Comparison of ENCODE assay signal across 1 cellular context in genomic region chr2:2114745-2115245, GRCh38.
TF ChIP-seq lines count a peak whose summit lies in the region.

No MANE protein-coding gene starts in this region.

TF ChIP-seq in HepG2, 621 proteins besides CTCF, POLR2A, EP300 and RAD21 (continued from another document):
- TF ChIP-seq ZNF574 (CRISPR knock-in tag; IDR thresholded peaks at IDR 0.05): no peak
- TF ChIP-seq ZNF773 (CRISPR knock-in tag; IDR thresholded peaks at IDR 0.05; ENCODE audit: borderline replicate concordance): no peak
- no peak for TF ChIP-seq ATF7 (IDR thresholded peaks at IDR 0.05)
- TF ChIP-seq ATF7 (CRISPR knock-in tag; IDR thresholded peaks at IDR 0.05): no peak
- TF ChIP-seq JARID2 (CRISPR knock-in tag; IDR thresholded peaks at IDR 0.05; ENCODE audit: insufficient replicate concordance): no peak
- no peak for TF ChIP-seq PRMT3 (CRISPR knock-in tag; IDR thresholded peaks at IDR 0.05; ENCODE audit: borderline replicate concordance, low read depth)
- no peak for TF ChIP-seq HOXA9 (CRISPR knock-in tag; IDR thresholded peaks at IDR 0.05; ENCODE audit: borderline replicate concordance)
- no peak for TF ChIP-seq NR2F1 (CRISPR knock-in tag; IDR thresholded peaks at IDR 0.05)
- TF ChIP-seq SIX1 (CRISPR knock-in tag; IDR thresholded peaks at IDR 0.05; ENCODE audit: borderline replicate concordance): no peak
- TF ChIP-seq ZSCAN22 (CRISPR knock-in tag; IDR thresholded peaks at IDR 0.05): no peak
- no peak for TF ChIP-seq HNF1A (IDR thresholded peaks at IDR 0.05; ENCODE audit: low read depth)
- no peak for TF ChIP-seq HNF1A (CRISPR knock-in tag; IDR thresholded peaks at IDR 0.05; ENCODE audit: borderline replicate concordance)
- TF ChIP-seq DR1 (CRISPR knock-in tag; IDR thresholded peaks at IDR 0.05): no peak
- TF ChIP-seq MAF1 (CRISPR knock-in tag; IDR thresholded peaks at IDR 0.05; ENCODE audit: borderline replicate concordance): no peak
- no peak for TF ChIP-seq CREB1 (IDR thresholded peaks at IDR 0.05)
- TF ChIP-seq CREB1 (CRISPR knock-in tag; IDR thresholded peaks at IDR 0.05): no peak
- TF ChIP-seq HDAC6 (IDR thresholded peaks at IDR 0.05; ENCODE audit: low read depth, low read length): no peak
- no peak for TF ChIP-seq MBNL3 (CRISPR knock-in tag; conservative IDR thresholded peaks at IDR 0.05)
- TF ChIP-seq HNRNPH1 (optimal IDR thresholded peaks at IDR 0.05; ENCODE audit: low read depth, low read length): no peak
- TF ChIP-seq ETV5 (CRISPR knock-in tag; IDR thresholded peaks at IDR 0.05; ENCODE audit: borderline replicate concordance): no peak
- TF ChIP-seq ZNF567 (CRISPR knock-in tag; IDR thresholded peaks at IDR 0.05; ENCODE audit: borderline replicate concordance): no peak
